Comparison of ENCODE assay signal across 19 cellular contexts in the genomic region with DNA sequence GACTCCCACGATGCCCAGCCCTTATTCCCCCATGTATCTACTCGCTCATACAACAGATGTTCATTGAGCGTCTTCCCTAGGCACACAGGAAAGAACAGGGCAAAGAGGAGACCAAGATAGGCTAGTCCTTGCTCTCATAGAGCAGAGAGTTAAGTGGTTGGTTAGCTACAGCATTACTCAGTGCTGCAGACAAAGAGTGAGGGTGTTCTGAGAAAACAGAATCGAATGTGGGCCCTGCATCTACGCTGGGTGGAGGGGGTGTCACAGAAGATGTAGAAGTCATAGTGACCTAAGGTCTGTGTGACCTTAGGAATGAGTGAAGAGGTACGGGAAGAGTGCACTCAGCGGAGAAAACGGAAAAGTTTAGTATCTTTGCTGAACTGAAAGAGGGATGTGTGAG. TPM values are rescaled to one million over a fixed set of nuclear protein-coding genes. Genes with fewer than 3 reads are reported as not detected.
"Had no signal": no experiment of that assay in that cellular context is flagged by ENCODE, and none has a peak within 500 bp of the region (broad histone marks: within the 10 kb centered on the region; RNA-seq: fewer than 3 reads in every experiment).

No MANE protein-coding gene starts in this region.

- DNase-seq: activated CD4-positive, alpha-beta T cell treated with anti-CD3 and anti-CD28 coated beads, Interleukin-2, amount 50 U/mL, for 4 hours; activated effector memory CD4-positive, alpha-beta T cell treated with anti-CD3 and anti-CD28 coated beads, Interleukin-2, amount 50 U/mL, for 16 hours; activated T-cell treated with anti-CD3 and anti-CD28 coated beads for 4 hours; heart left ventricle; immature natural killer cell; mesendoderm; nucleus accumbens; stimulated activated CD4-positive, alpha-beta T cell treated with anti-CD3 and anti-CD28 coated beads, Interleukin-2, amount 100 ng/mL, for 48 hours; stomach; T-helper 9 cell had no signal

- H3K4me3 Mint-ChIP-seq: immature natural killer cell; natural killer cell treated with Interleukin-12 subunit alpha and Interleukin-12 subunit beta and Interleukin-15 and Interleukin-18, amount 100 ng/mL, for 72 hours had no signal

- H3K9me3 Mint-ChIP-seq: immature natural killer cell; natural killer cell treated with Interleukin-12 subunit alpha and Interleukin-12 subunit beta and Interleukin-15 and Interleukin-18, amount 100 ng/mL, for 72 hours had no signal

- H3K27ac Mint-ChIP-seq: natural killer cell treated with Interleukin-12 subunit alpha and Interleukin-12 subunit beta and Interleukin-15 and Interleukin-18, amount 100 ng/mL, for 72 hours had no signal

- H3K27me3 Mint-ChIP-seq: natural killer cell treated with Interleukin-12 subunit alpha and Interleukin-12 subunit beta and Interleukin-15 and Interleukin-18, amount 100 ng/mL, for 72 hours had no signal

- ATAC-seq: heart left ventricle; natural killer cell treated with Interleukin-12 subunit alpha and Interleukin-12 subunit beta and Interleukin-15 and Interleukin-18, amount 100 ng/mL, for 72 hours had no signal

RNA-seq across cellular contexts. Expression of a gene that starts 29.1 kb away (rescaled TPM):
- total RNA-seq: astrocyte, bronchial epithelial cell, cerebellum, dermis microvascular lymphatic vessel endothelial cell, epithelial cell of proximal tubule, frontal cortex, SJSA1, urinary bladder had no signal
